ENCODE assay signal across 26 cellular contexts in genomic region chr4:170581322-170581721, GRCh38.
"Had no signal": no experiment of that assay in that cellular context is flagged by ENCODE, and none has a peak within 500 bp of the region (broad histone marks: within the 10 kb centered on the region; RNA-seq: fewer than 3 reads in every experiment).

No MANE protein-coding gene starts in this region.

- H3K4me1 Mint-ChIP-seq: activated CD4-positive, alpha-beta memory T cell treated with anti-CD3 and anti-CD28 coated beads, Interleukin-2, amount 10 ng/mL, durations not matched to agents 7 days and 5 days; activated CD4-positive, alpha-beta T cell treated with anti-CD3 and anti-CD28 coated beads, Interleukin-2, amount 10 ng/mL, durations not matched to agents 24 days and 14 days; activated naive CD8-positive, alpha-beta T cell treated with anti-CD3 and anti-CD28 coated beads, Interleukin-2, amount 10 ng/mL, durations not matched to agents 7 days and 5 days; immature natural killer cell; naive thymus-derived CD8-positive, alpha-beta T cell; stimulated activated naive B cell treated with anti-CD40 and anti-IgM and Interleukin-4, amounts not matched to agents 10 μg/mL and 1 μg/mL and 100 μg/mL, for 72 hours had no signal

- H3K36me3 ChIP-seq: breast epithelium, heart right ventricle, left lung, sigmoid colon, vagina had no signal

- H3K4me3 Mint-ChIP-seq: activated CD4-positive, alpha-beta memory T cell treated with anti-CD3 and anti-CD28 coated beads, Interleukin-2, amount 10 ng/mL, durations not matched to agents 7 days and 5 days; activated CD4-positive, alpha-beta T cell treated with anti-CD3 and anti-CD28 coated beads, Interleukin-2, amount 10 ng/mL, durations not matched to agents 24 days and 14 days; activated naive CD4-positive, alpha-beta T cell treated with anti-CD3 and anti-CD28 coated beads for 36 hours; activated naive CD8-positive, alpha-beta T cell treated with anti-CD3 and anti-CD28 coated beads, Interleukin-2, amount 10 ng/mL, durations not matched to agents 7 days and 5 days; activated T-cell treated with anti-CD3 and anti-CD28 coated beads, Interleukin-2, amount 50 U/mL, for 72 hours; immature natural killer cell; mesothelial cell of epicardium; naive thymus-derived CD8-positive, alpha-beta T cell; stimulated activated naive B cell treated with anti-CD40 and anti-IgM and Interleukin-4, amounts not matched to agents 10 μg/mL and 1 μg/mL and 100 μg/mL, for 72 hours; type B pancreatic cell had no signal

- DNase-seq: activated CD4-positive, alpha-beta memory T cell treated with anti-CD3 and anti-CD28 coated beads, Interleukin-2, amount 10 ng/mL, durations not matched to agents 7 days and 5 days; activated CD4-positive, alpha-beta T cell treated with anti-CD3 and anti-CD28 coated beads, Interleukin-2, amount 10 ng/mL, durations not matched to agents 24 days and 14 days; activated effector memory CD4-positive, alpha-beta T cell treated with Interleukin-2 at 50 U/mL for 16 hours; activated naive CD4-positive, alpha-beta T cell treated with anti-CD3 and anti-CD28 coated beads for 36 hours; activated naive CD8-positive, alpha-beta T cell treated with anti-CD3 and anti-CD28 coated beads, Interleukin-2, amount 10 ng/mL, durations not matched to agents 7 days and 5 days; activated T-cell treated with anti-CD3 and anti-CD28 coated beads, Interleukin-2, amount 50 U/mL, for 72 hours; amniotic stem cell; effector CD4-positive, alpha-beta T cell; erythroblast; foreskin fibroblast; heart right ventricle; immature natural killer cell; kidney glomerular epithelial cell; left lung; naive thymus-derived CD8-positive, alpha-beta T cell; sigmoid colon; stimulated activated CD4-positive, alpha-beta T cell treated with anti-CD3 and anti-CD28 coated beads, Interleukin-2, amount 100 ng/mL, for 48 hours; stimulated activated CD8-positive, alpha-beta memory T cell treated with anti-CD3 and anti-CD28 coated beads, Interleukin-4, amount 100 ng/mL, for 48 hours; stimulated activated naive B cell treated with anti-CD40 and anti-IgM and Interleukin-4, amounts not matched to agents 10 μg/mL and 1 μg/mL and 100 μg/mL, for 72 hours; T1000; testis had no signal

- H3K27me3 Mint-ChIP-seq: activated CD4-positive, alpha-beta memory T cell treated with anti-CD3 and anti-CD28 coated beads, Interleukin-2, amount 10 ng/mL, durations not matched to agents 7 days and 5 days; activated CD4-positive, alpha-beta T cell treated with anti-CD3 and anti-CD28 coated beads, Interleukin-2, amount 10 ng/mL, durations not matched to agents 24 days and 14 days; activated naive CD8-positive, alpha-beta T cell treated with anti-CD3 and anti-CD28 coated beads, Interleukin-2, amount 10 ng/mL, durations not matched to agents 7 days and 5 days; naive thymus-derived CD8-positive, alpha-beta T cell; stimulated activated naive B cell treated with anti-CD40 and anti-IgM and Interleukin-4, amounts not matched to agents 10 μg/mL and 1 μg/mL and 100 μg/mL, for 72 hours; type B pancreatic cell had no signal

- H3K9me3 ChIP-seq: sigmoid colon, testis, vagina had no signal

- H3K4me1 ChIP-seq: breast epithelium, heart right ventricle, left lung, sigmoid colon, testis, vagina had no signal

- H3K27ac Mint-ChIP-seq: activated CD4-positive, alpha-beta memory T cell treated with anti-CD3 and anti-CD28 coated beads, Interleukin-2, amount 10 ng/mL, durations not matched to agents 7 days and 5 days; activated CD4-positive, alpha-beta T cell treated with anti-CD3 and anti-CD28 coated beads, Interleukin-2, amount 10 ng/mL, durations not matched to agents 24 days and 14 days; activated naive CD4-positive, alpha-beta T cell treated with anti-CD3 and anti-CD28 coated beads for 36 hours; activated naive CD8-positive, alpha-beta T cell treated with anti-CD3 and anti-CD28 coated beads, Interleukin-2, amount 10 ng/mL, durations not matched to agents 7 days and 5 days; activated T-cell treated with anti-CD3 and anti-CD28 coated beads, Interleukin-2, amount 50 U/mL, for 72 hours; immature natural killer cell; mesothelial cell of epicardium; naive thymus-derived CD8-positive, alpha-beta T cell; stimulated activated naive B cell treated with anti-CD40 and anti-IgM and Interleukin-4, amounts not matched to agents 10 μg/mL and 1 μg/mL and 100 μg/mL, for 72 hours; type B pancreatic cell had no signal

- H3K4me3 ChIP-seq: breast epithelium, heart right ventricle, left lung, lung, sigmoid colon, testis, vagina had no signal

- H3K36me3 Mint-ChIP-seq: activated naive CD8-positive, alpha-beta T cell treated with anti-CD3 and anti-CD28 coated beads, Interleukin-2, amount 10 ng/mL, durations not matched to agents 7 days and 5 days; immature natural killer cell; naive thymus-derived CD8-positive, alpha-beta T cell; stimulated activated naive B cell treated with anti-CD40 and anti-IgM and Interleukin-4, amounts not matched to agents 10 μg/mL and 1 μg/mL and 100 μg/mL, for 72 hours; type B pancreatic cell had no signal

- ATAC-seq: activated T-cell treated with anti-CD3 and anti-CD28 coated beads, Interleukin-2, amount 50 U/mL, for 72 hours; heart right ventricle; left lung; naive thymus-derived CD8-positive, alpha-beta T cell; stimulated activated naive B cell treated with anti-CD40 and anti-IgM and Interleukin-4, amounts not matched to agents 10 μg/mL and 1 μg/mL and 100 μg/mL, for 72 hours had no signal

- H3K27ac ChIP-seq: breast epithelium, heart right ventricle, left lung, sigmoid colon, testis, vagina had no signal

- H3K27me3 ChIP-seq: breast epithelium, heart right ventricle, left lung, sigmoid colon, testis, vagina had no signal
